Comparison of ENCODE assay signal across 3 cellular contexts in genomic region chr3:185442031-185442430, GRCh38.
"Had no signal": no experiment of that assay in that cellular context is flagged by ENCODE, and none has a peak within 500 bp of the region (broad histone marks: within the 10 kb centered on the region; RNA-seq: fewer than 3 reads in every experiment).

No MANE protein-coding gene starts in this region.

- DNase-seq: GDM1, GF-D8 had no signal

- H3K4me3 ChIP-seq: GM12878 had no signal

- ATAC-seq: GM12878 had no signal
